In genomic region chr22:23517804-23518380, GRCh38 we compare ENCODE assay signal across 23 cellular contexts.
"Had no signal": no experiment of that assay in that cellular context is flagged by ENCODE, and none has a peak within 500 bp of the region (broad histone marks: within the 10 kb centered on the region; RNA-seq: fewer than 3 reads in every experiment).

No MANE protein-coding gene starts in this region.

- DNase-seq: activated CD4-positive, alpha-beta T cell treated with anti-CD3 and anti-CD28 coated beads, Interleukin-2, amount 10 ng/mL, durations not matched to agents 24 days and 14 days; activated CD4-positive, CD25-positive, alpha-beta regulatory T cell; activated CD8-positive, alpha-beta T cell treated with anti-CD3 and anti-CD28 coated beads, Interleukin-2, amount 10 ng/mL, durations not matched to agents 7 days and 5 days; activated naive CD4-positive, alpha-beta T cell treated with anti-CD3 and anti-CD28 coated beads for 36 hours; activated naive CD8-positive, alpha-beta T cell treated with anti-CD3 and anti-CD28 coated beads, Interleukin-2, amount 50 U/mL, for 24 hours; activated T-cell treated with anti-CD3 and anti-CD28 coated beads, Interleukin-2, amount 50 U/mL, for 24 hours; anterior cingulate cortex; brain microvascular endothelial cell; central memory CD4-positive, alpha-beta T cell; foreskin keratinocyte; stimulated activated CD4-positive, alpha-beta T cell treated with anti-CD3 and anti-CD28 coated beads, Interleukin-12 subunit alpha, Interleukin-12 subunit beta, amount 100 ng/mL, for 4 hours; stimulated activated CD4-positive, alpha-beta T cell treated with anti-CD3 and anti-CD28 coated beads, Interleukin-1b, Interleukin-23, amount 100 ng/mL, for 48 hours; stimulated activated CD8-positive, alpha-beta memory T cell treated with anti-CD3 and anti-CD28 coated beads, Interleukin-4, amount 100 ng/mL, for 48 hours; stimulated activated naive CD4-positive, alpha-beta T cell; SW 1271; uterus had no signal

- H3K9me3 ChIP-seq: neutrophil, thyroid gland, uterus had no signal

- H3K4me3 Mint-ChIP-seq: activated CD4-positive, alpha-beta T cell treated with anti-CD3 and anti-CD28 coated beads, Interleukin-2, amount 10 ng/mL, durations not matched to agents 24 days and 14 days; activated CD8-positive, alpha-beta T cell treated with anti-CD3 and anti-CD28 coated beads, Interleukin-2, amount 10 ng/mL, durations not matched to agents 7 days and 5 days; activated naive CD4-positive, alpha-beta T cell treated with anti-CD3 and anti-CD28 coated beads for 36 hours; activated naive CD8-positive, alpha-beta T cell treated with anti-CD3 and anti-CD28 coated beads, Interleukin-2, amount 50 U/mL, for 24 hours; activated T-cell treated with anti-CD3 and anti-CD28 coated beads, Interleukin-2, amount 50 U/mL, for 24 hours had no signal

- H3K27me3 ChIP-seq: brain microvascular endothelial cell, dorsolateral prefrontal cortex, thyroid gland, uterus had no signal

- H3K9me3 Mint-ChIP-seq: activated CD4-positive, alpha-beta T cell treated with anti-CD3 and anti-CD28 coated beads, Interleukin-2, amount 10 ng/mL, durations not matched to agents 24 days and 14 days; activated naive CD4-positive, alpha-beta T cell treated with anti-CD3 and anti-CD28 coated beads for 36 hours; activated naive CD8-positive, alpha-beta T cell treated with anti-CD3 and anti-CD28 coated beads, Interleukin-2, amount 50 U/mL, for 24 hours; activated T-cell treated with anti-CD3 and anti-CD28 coated beads, Interleukin-2, amount 50 U/mL, for 24 hours; activated T-helper 2 cell treated with anti-CD3 and anti-CD28 coated beads, Interferon-gamma antibody, Interleukin-2, Interleukin-4, amounts not matched to agents 10 μg/mL and 5 μg/mL and 100 μg/mL, durations not matched to agents 14 hours and 24 hours and 36 hours had no signal

- H3K4me3 ChIP-seq: dorsolateral prefrontal cortex, lung, thyroid gland, uterus had no signal

- H3K4me1 ChIP-seq: foreskin keratinocyte had no signal

- H3K27ac ChIP-seq: brain microvascular endothelial cell, dorsolateral prefrontal cortex, foreskin keratinocyte, neutrophil, parathyroid adenoma, uterus had no signal

- H3K36me3 ChIP-seq: brain microvascular endothelial cell, neutrophil, thyroid gland, uterus had no signal

- H3K27ac Mint-ChIP-seq: activated CD4-positive, alpha-beta T cell treated with anti-CD3 and anti-CD28 coated beads, Interleukin-2, amount 10 ng/mL, durations not matched to agents 24 days and 14 days; activated CD8-positive, alpha-beta T cell treated with anti-CD3 and anti-CD28 coated beads, Interleukin-2, amount 10 ng/mL, durations not matched to agents 7 days and 5 days; activated naive CD4-positive, alpha-beta T cell treated with anti-CD3 and anti-CD28 coated beads for 36 hours; activated naive CD8-positive, alpha-beta T cell treated with anti-CD3 and anti-CD28 coated beads, Interleukin-2, amount 50 U/mL, for 24 hours; activated T-cell treated with anti-CD3 and anti-CD28 coated beads, Interleukin-2, amount 50 U/mL, for 24 hours; activated T-helper 2 cell treated with anti-CD3 and anti-CD28 coated beads, Interferon-gamma antibody, Interleukin-2, Interleukin-4, amounts not matched to agents 10 μg/mL and 5 μg/mL and 100 μg/mL, durations not matched to agents 14 hours and 24 hours and 36 hours had no signal

- ATAC-seq: activated CD8-positive, alpha-beta T cell treated with anti-CD3 and anti-CD28 coated beads, Interleukin-2, amount 10 ng/mL, durations not matched to agents 7 days and 5 days; activated naive CD8-positive, alpha-beta T cell treated with anti-CD3 and anti-CD28 coated beads, Interleukin-2, amount 50 U/mL, for 24 hours; foreskin keratinocyte; left lobe of liver had no signal
